8 cellular contexts compared by ENCODE assay signal in the genomic region with DNA sequence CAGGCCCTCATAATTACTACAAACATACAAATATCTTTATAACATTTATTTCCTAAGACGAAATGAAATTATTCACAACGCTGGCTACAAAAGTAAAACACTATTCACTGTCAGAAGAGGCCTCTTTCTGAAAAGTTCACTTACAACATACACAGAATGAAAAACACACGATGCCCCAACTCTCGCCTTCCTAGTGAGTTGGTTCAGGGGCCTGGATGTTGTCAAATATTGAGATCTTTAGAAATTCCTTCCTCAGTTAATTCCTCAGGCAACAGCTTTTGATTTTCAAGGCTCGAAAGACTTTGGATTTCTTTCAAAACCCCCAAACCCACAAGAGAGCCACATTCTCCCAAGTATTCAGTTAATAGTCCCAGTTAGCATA. TPM values are rescaled to one million over a fixed set of nuclear protein-coding genes. Genes with fewer than 3 reads are reported as not detected.
A peak's percentile ranks its signal among the peaks of the same experiment; 100 is the strongest.
DNase-seq lines count a peak whose midpoint lies in the region; ATAC-seq, FAIRE-seq and TF ChIP-seq lines count a peak whose summit lies in the region.

No MANE protein-coding gene starts in this region.

- no peak overlapping the region for H2BK20ac ChIP-seq in H1 (ENCODE audit: low read length)

- DNase-seq in Panc1 (ENCODE audit: low read depth, low spot score) (no peak), H1 (ENCODE audit: low read depth in 1 of 2, low spot score in 2 of 2) (no peak), osteoblast (ENCODE audit: insufficient read length, low spot score, missing footprints) (no peak), DMS53 treated with DMSO at 0.1 percent for 48 hours (lab: John Stamatoyannopoulos, UW; ENCODE audit: unreplicated experiment) (no peak)

- peak overlapping the region in 4 of 11 experiments; percentile 4 to 22 (median 12); a peak in 1 of 22 replicates for H3K27ac ChIP-seq in BLaER1 treated with 17β-estradiol and CSF1 and Interleukin-3, amounts not matched to agents 10 nM and 100 nM
- H3K27ac ChIP-seq in Panc1 (ENCODE audit: low read length) (peak overlapping the region; percentile 93), H1 (ENCODE audit: low read depth, low read length) (no peak overlapping the region), osteoblast (ENCODE audit: low read depth, low read length) (peak overlapping the region; percentile 89)

- intact Hi-C loops in Panc1 (cut with micrococcal nuclease; ENCODE audit: unreplicated experiment) = no loop called here

- POLR2A ChIA-PET in Panc1 (lab: Charles Lee) = interaction anchor here (1.1 kb wide), 1 partner anchor 42 kb away, joined by 3 read pairs; no protein-coding TSS in a partner anchor
- POLR2A ChIA-PET in H1 (lab: Charles Lee; ENCODE audit: partially characterized antibody) = interaction anchor here (1.0 to 1.5 kb wide), 3 partner anchors 18 to 23 kb away, joined by 3 to 6 read pairs (median 3); no protein-coding TSS in a partner anchor

- no peak overlapping the region for H4K91ac ChIP-seq in H1 (replicated peaks; ENCODE audit: insufficient read length, low read length)

- H3K4me3 ChIP-seq in BLaER1 treated with 17β-estradiol and CSF1 and Interleukin-3, amounts not matched to agents 10 nM and 100 nM = peak overlapping the region in 1 of 10 experiments; percentile 3; a peak in 2 of 20 replicates
- H3K4me3 ChIP-seq in Panc1 (ENCODE audit: low read depth in 2 of 2, low read length in 2 of 2) (peak overlapping the region; percentile 44 to 66), H1 (ENCODE audit: extremely low read depth in 1 of 4, insufficient read depth in 2 of 4, low read depth in 3 of 4, low read length in 4 of 4) (no peak overlapping the region), osteoblast (ENCODE audit: insufficient read depth, low read length) (peak overlapping the region; percentile 74)

- H3K79me2 ChIP-seq in H1 (ENCODE audit: control insufficient read depth in 1 of 2, insufficient read depth in 2 of 2, low read length in 2 of 2) = no peaks in the 10 kb centered on the region
- H3K79me2 ChIP-seq in osteoblast (ENCODE audit: insufficient read depth, low read length) = peaks cover 24% of the 10 kb centered on the region

- peaks cover 0 to 8% (median 0%) of the 10 kb centered on the region in 11 experiments; a peak in 2 of 22 replicates for H3K9me3 ChIP-seq in BLaER1 treated with 17β-estradiol and CSF1 and Interleukin-3, amounts not matched to agents 10 nM and 100 nM (replicated peaks in 1 of 11)
- H3K9me3 ChIP-seq in Panc1 (ENCODE audit: control insufficient read depth, insufficient read depth, low read depth, low read length) (no peaks in the 10 kb centered on the region; the same call in 1 of the 2 replicates), H1 (ENCODE audit: insufficient read depth in 2 of 2, low read depth in 1 of 2, low read length in 1 of 2) (no peaks in the 10 kb centered on the region), osteoblast (ENCODE audit: low read depth, low read length) (no peaks in the 10 kb centered on the region)

- no peak for TF ChIP-seq EP300 in H1 (IDR thresholded peaks at IDR 0.05; ENCODE audit: borderline replicate concordance in 1 of 2, low read depth in 2 of 2, low read length in 2 of 2)

- TF ChIP-seq CTCF in Panc1 (IDR thresholded peaks at IDR 0.05) = no peak
- TF ChIP-seq CTCF in H1 (IDR thresholded peaks at IDR 0.05; ENCODE audit: control extremely low read depth in 1 of 3, insufficient read depth in 1 of 3, low read depth in 1 of 3, low read length in 3 of 3) = no peak
- TF ChIP-seq CTCF in osteoblast (IDR thresholded peaks at IDR 0.05; ENCODE audit: extremely low read depth, low read depth, low read length) = no peak

- no peak overlapping the region for H3K18ac ChIP-seq in H1 (ENCODE audit: extremely low read depth, low read length)

- 81% methylated on average over 5 of the region's 5 CpGs; no CpG with 5 or more reads in 1 of the 2 experiments for WGBS in H1 (ENCODE audit: extremely low coverage in 1 of 2, insufficient coverage in 1 of 2, insufficient read length in 1 of 2, insufficient replicate concordance in 2 of 2, low coverage in 1 of 2, low lambda C conversion rate in 2 of 2, missing lambda C conversion rate in 1 of 2), 2 experiments

- 0 out of 2 replicates have a peak overlapping the region, but pooled peaks have one; percentile 8 for H2AFZ ChIP-seq in H1 (ENCODE audit: low read length)
- no peak overlapping the region for H2AFZ ChIP-seq in osteoblast (ENCODE audit: low read length)

- H4K8ac ChIP-seq in H1 (ENCODE audit: extremely low read depth, insufficient read depth, low read length) = no peak overlapping the region

- peaks cover 0 to 12% (median 5%) of the 10 kb centered on the region in 11 experiments; a peak in 9 of 22 replicates for H3K36me3 ChIP-seq in BLaER1 treated with 17β-estradiol and CSF1 and Interleukin-3, amounts not matched to agents 10 nM and 100 nM
- H3K36me3 ChIP-seq in Panc1 (ENCODE audit: control insufficient read depth, insufficient read depth, low read length) = no peaks in the 10 kb centered on the region
- H3K36me3 ChIP-seq in H1 (ENCODE audit: control insufficient read depth in 2 of 4, insufficient read depth in 4 of 4, low read length in 3 of 4) = no peaks in the 10 kb centered on the region
- H3K36me3 ChIP-seq in osteoblast (ENCODE audit: insufficient read depth, low read length) = peaks cover 25% of the 10 kb centered on the region

- H2BK120ac ChIP-seq in H1 (replicated peaks; ENCODE audit: low read depth, low read length) = no peak overlapping the region

- H4K5ac ChIP-seq in H1 (ENCODE audit: insufficient read length, low read depth, low read length) = no peak overlapping the region

- no peak for TF ChIP-seq POLR2A in H1 (IDR thresholded peaks at IDR 0.05; ENCODE audit: control extremely low read depth in 1 of 2, low read depth in 2 of 2, low read length in 2 of 2)

- no peaks in the 10 kb centered on the region for H3K27me3 ChIP-seq in BLaER1 treated with 17β-estradiol and CSF1 and Interleukin-3, amounts not matched to agents 10 nM and 100 nM
- H3K27me3 ChIP-seq in Panc1 (ENCODE audit: control insufficient read depth, insufficient read depth, low read length) (no peaks in the 10 kb centered on the region), H1 (replicated peaks in 1 of 4; ENCODE audit: control insufficient read depth in 3 of 4, extremely low read depth in 1 of 4, insufficient read depth in 3 of 4, low read length in 3 of 4) (no peaks in the 10 kb centered on the region; a peak in 2 of 7 replicates), osteoblast (ENCODE audit: insufficient read depth, low read length) (no peaks in the 10 kb centered on the region)

- no peak for FAIRE-seq in H1 (lab: Jason Lieb, UNC)

- no peak overlapping the region; the same call in 1 of the 2 replicates for H2BK12ac ChIP-seq in H1 (ENCODE audit: low read depth, low read length)

- H2AK5ac ChIP-seq in H1 (ENCODE audit: low read depth, low read length) = no peak overlapping the region

- in situ Hi-C loops in Panc1 (cut with HindIII; ENCODE audit: low pct_unique_long_range_greater_than_20kb, low sequenced_read_pairs) = no loop called here

- H4K20me1 ChIP-seq in BLaER1 treated with 17β-estradiol and CSF1 and Interleukin-3, amounts not matched to agents 10 nM and 100 nM = no peaks in the 10 kb centered on the region; a peak in 1 of 22 replicates
- H4K20me1 ChIP-seq in H1 (replicated peaks in 1 of 2; ENCODE audit: control insufficient read depth in 1 of 2, insufficient read depth in 2 of 2, low read length in 2 of 2) (no peaks in the 10 kb centered on the region), osteoblast (ENCODE audit: insufficient read depth, low read length) (peaks cover 16% of the 10 kb centered on the region)

- H3K23ac ChIP-seq in H1 (ENCODE audit: insufficient read length) = no peak overlapping the region

- no peak for TF ChIP-seq RAD21 in H1 (IDR thresholded peaks at IDR 0.05 in 1 of 2, conservative IDR thresholded peaks at IDR 0.05 in 1 of 2; ENCODE audit: low read depth in 2 of 2, low read length in 2 of 2)

- H3K4me1 ChIP-seq in BLaER1 treated with 17β-estradiol and CSF1 and Interleukin-3, amounts not matched to agents 10 nM and 100 nM = peaks cover 10 to 23% (median 14%) of the 10 kb centered on the region in 10 experiments
- H3K4me1 ChIP-seq in Panc1 (ENCODE audit: control insufficient read depth, insufficient read depth, low read length) = peaks cover 10% of the 10 kb centered on the region
- peaks cover 8 to 19% (median 14%) of the 10 kb centered on the region in 4 experiments for H3K4me1 ChIP-seq in H1 (replicated peaks in 1 of 4; ENCODE audit: control insufficient read depth in 3 of 4, insufficient read depth in 4 of 4, low read length in 3 of 4)
- peaks cover 43% of the 10 kb centered on the region for H3K4me1 ChIP-seq in osteoblast (ENCODE audit: insufficient read depth, low read length)

- H3K9ac ChIP-seq in BLaER1 treated with 17β-estradiol and CSF1 and Interleukin-3, amounts not matched to agents 10 nM and 100 nM = peak overlapping the region in 5 of 11 experiments; percentile 32 to 65 (median 48); a peak in 9 of 22 replicates
- H3K9ac ChIP-seq in H1 (replicated peaks in 1 of 4; ENCODE audit: extremely low read depth in 1 of 4, low read depth in 3 of 4, low read length in 3 of 4) = no peak overlapping the region

- CTCF ChIA-PET in Panc1 (lab: Charles Lee) (interaction anchor here (0.8 to 1.3 kb wide), 3 partner anchors 8 to 76 kb away, joined by 3 to 4 read pairs (median 3); no protein-coding TSS in a partner anchor), H1 (lab: Charles Lee; ENCODE audit: partially characterized antibody) (interaction anchor here (0.7 to 2.8 kb wide), 12 partner anchors 9 to 159 kb away, joined by 3 to 15 read pairs (median 4); no protein-coding TSS in a partner anchor)

- no peak overlapping the region for H3K4ac ChIP-seq in H1 (replicated peaks; ENCODE audit: insufficient read length, low read depth, low read length)

- no peak; the same call in 1 of the 2 replicates for ATAC-seq in Panc1
- no peak for ATAC-seq in GM18498 (IDR thresholded peaks at IDR 0.05; ENCODE audit: unreplicated experiment)
- no peak for ATAC-seq in HG03159 (IDR thresholded peaks at IDR 0.05; ENCODE audit: unreplicated experiment)
- no peak for ATAC-seq in GM18873 (IDR thresholded peaks at IDR 0.05; ENCODE audit: low FRiP score, unreplicated experiment)

- no peak overlapping the region for H3K14ac ChIP-seq in H1 (ENCODE audit: insufficient read length)

- TSS peak; percentile 97 for BruUV-seq in Panc1 (replicated peaks; lab: Mats Ljungman, UMichigan)

- H3K23me2 ChIP-seq in H1 (ENCODE audit: low read depth, low read length) = no peaks in the 10 kb centered on the region

- no peak overlapping the region for H3K56ac ChIP-seq in H1 (replicated peaks; ENCODE audit: insufficient read length, low read depth, low read length)

- H3K79me1 ChIP-seq in H1 (ENCODE audit: low read depth, low read length) = no peaks in the 10 kb centered on the region

- no peak overlapping the region for H2BK15ac ChIP-seq in H1 (ENCODE audit: low read length)

- H3K4me2 ChIP-seq in BLaER1 treated with 17β-estradiol and CSF1 and Interleukin-3, amounts not matched to agents 10 nM and 100 nM = peak overlapping the region; percentile 33 to 83 (median 62)
- H3K4me2 ChIP-seq in H1 (ENCODE audit: insufficient read depth in 1 of 2, low read depth in 2 of 2, low read length in 2 of 2) (peak overlapping the region in 1 of 2 experiments; percentile 40; a peak in 2 of 4 replicates), osteoblast (ENCODE audit: insufficient read depth, low read length) (peak overlapping the region; percentile 93)

- H2BK5ac ChIP-seq in H1 (ENCODE audit: low read depth, low read length) = no peak overlapping the region

RNA-seq across cellular contexts. Expression of a gene that starts 14.2 kb away (rescaled TPM):
- not detected for total RNA-seq in Panc1 (2021; ENCODE audit: unreplicated experiment)
- not detected for polyA plus RNA-seq in Panc1 (2012; ENCODE audit: insufficient read length)
- 0.15 and 0.28 TPM in 2 replicates for total RNA-seq in H1 (2021; fragmentation: NEBNext Ultra II Directional; extraction: Animal tissue kit (Norgen Biotek cat#: 25700))
- 0.08 and 0.63 TPM in 2 replicates for polyA plus RNA-seq in H1 (2011; rRNA removed)
- 0.14 TPM for polyA plus RNA-seq in H1 (2011; cell fraction: cytosol; rRNA removed)
- 0.26 TPM for polyA plus RNA-seq in H1 (2011; cell fraction: nucleus; rRNA removed)
- 0.12 to 0.19 TPM (median 0.16 TPM) in 3 of 4 replicates, not detected in the other for polyA plus RNA-seq in H1 (2012, experiment 1 of 2)
- 0.13 TPM for polyA plus RNA-seq in H1 (2012, experiment 2 of 2)
- 0.12 TPM for polyA plus RNA-seq in H1 (2013, experiment 1 of 2)
- polyA plus RNA-seq in H1 (2013, experiment 2 of 2) = 0.09 TPM
- 0.44 TPM in 1 of 2 replicates, not detected in the other for polyA minus RNA-seq in H1 (2011; rRNA and poly(A)+ RNA removed)
- polyA minus RNA-seq in H1 (2011; cell fraction: cytosol; rRNA and poly(A)+ RNA removed) = not detected
- polyA minus RNA-seq in H1 (2011; cell fraction: nucleus; rRNA and poly(A)+ RNA removed) = 0.30 TPM
- 0.29 and 0.72 TPM in 2 replicates for total RNA-seq in osteoblast

Comparison
In these comparisons a context has a peak if more than half of its experiments do, and no peak if none do; other contexts are left out.
1. H3K4me3 ChIP-seq: peak in Panc1 (2 of 2) and osteoblast (single experiment); none in H1 (0 of 4).